In genomic region chr15:78299302-78300102, GRCh38 we compare ENCODE assay signal across 8 cellular contexts. TPM values are rescaled to one million over a fixed set of nuclear protein-coding genes. Genes with fewer than 3 reads are reported as not detected.
DNase-seq lines count a peak whose midpoint lies in the region; ATAC-seq, FAIRE-seq and TF ChIP-seq lines count a peak whose summit lies in the region.

TSS of gene SKIC8 (minus strand) at chr15:78299609. CDS start at chr15:78295686, 3,923 bp downstream.

- H3K9ac ChIP-seq in HepG2 (ENCODE audit: insufficient read depth, low read depth, low read length), result peak within 1 kb of the TSS; percentile 83

- H3K4me1 Mint-ChIP-seq in CD14-positive monocyte, result peaks cover 44% of the 10 kb centered on the region
- H3K4me1 Mint-ChIP-seq in dendritic cell treated with granulocyte-macrophage colony-stimulating factor and Interleukin-4, amounts not matched to agents 40 ng/mL and 50 ng/mL, for 4 days (ENCODE audit: low read depth), result peaks cover 35% of the 10 kb centered on the region

- no peaks in the 10 kb centered on the region; a peak in 1 of 5 replicates for H3K27me3 ChIP-seq in HepG2 (ENCODE audit: control insufficient read depth in 1 of 2, insufficient read depth in 2 of 2, low read length in 2 of 2)

- H3K27ac Mint-ChIP-seq in CD14-positive monocyte, result peak within 1 kb of the TSS; percentile 94 to 97 (median 96)
- peak within 1 kb of the TSS; percentile 89 for H3K27ac Mint-ChIP-seq in dendritic cell treated with granulocyte-macrophage colony-stimulating factor and Interleukin-4, amounts not matched to agents 40 ng/mL and 50 ng/mL, for 4 days

- no peaks in the 10 kb centered on the region for H4K20me1 ChIP-seq in HepG2 (ENCODE audit: insufficient read depth, low read length)

- H3K4me2 ChIP-seq in HepG2 (ENCODE audit: low read depth, low read length), result peak within 1 kb of the TSS; percentile 89

- TF ChIP-seq RAD21 in HepG2 (CRISPR knock-in tag; IDR thresholded peaks at IDR 0.05), result 0 out of 2 replicates have a peak, but pooled peaks have one; percentile 24

- peaks cover 0 to 2% (median 0%) of the 10 kb centered on the region in 3 donors for H3K27me3 Mint-ChIP-seq in CD14-positive monocyte (ENCODE audit: low read depth in 3 of 3)
- H3K27me3 Mint-ChIP-seq in dendritic cell treated with granulocyte-macrophage colony-stimulating factor and Interleukin-4, amounts not matched to agents 40 ng/mL and 50 ng/mL, for 4 days, result no peaks in the 10 kb centered on the region

- peak within 1 kb of the TSS; percentile 61 for H3K27ac ChIP-seq in HepG2 (ENCODE audit: extremely low read length, insufficient read depth, low read length)

- peaks cover 63% of the 10 kb centered on the region for H3K4me1 ChIP-seq in HepG2 (ENCODE audit: insufficient read depth, low read length)

- peak; percentile 93 to 95 for TF ChIP-seq POLR2A in HepG2 (IDR thresholded peaks at IDR 0.05; ENCODE audit: insufficient read depth in 1 of 2, low read depth in 2 of 2, low read length in 2 of 2)

- peak within 1 kb of the TSS; percentile 55 for H2AFZ ChIP-seq in HepG2 (ENCODE audit: low read length)

- H3K4me3 Mint-ChIP-seq in CD14-positive monocyte, result peak within 1 kb of the TSS; percentile 94 to 98
- H3K4me3 Mint-ChIP-seq in dendritic cell treated with granulocyte-macrophage colony-stimulating factor and Interleukin-4, amounts not matched to agents 40 ng/mL and 50 ng/mL, for 4 days, result peak within 1 kb of the TSS; percentile 89

- H3K36me3 ChIP-seq in HepG2 (replicated peaks in 1 of 2; ENCODE audit: control insufficient read depth in 1 of 2, insufficient read depth in 2 of 2, low read length in 2 of 2), result peaks cover 0 to 4% of the 10 kb centered on the region in 2 experiments; a peak in 2 of 5 replicates

- H3K4me3 ChIP-seq in HepG2 (replicated peaks in 1 of 3; ENCODE audit: insufficient read depth in 1 of 3, low read depth in 2 of 3, low read length in 3 of 3), result peak within 1 kb of the TSS; percentile 78 to 95 (median 93)

- TF ChIP-seq EP300 in HepG2 (IDR thresholded peaks at IDR 0.05; ENCODE audit: low read depth in 2 of 2, low read length in 2 of 2) (0 out of 4 replicates have a peak, but pooled peaks have one; percentile 19 to 31), HepG2 (CRISPR knock-in tag; IDR thresholded peaks at IDR 0.05; ENCODE audit: borderline replicate concordance) (no peak)

- CTCF ChIA-PET in HepG2 (lab: Yijun Ruan, JAX; ENCODE audit: low intra/inter-chr PET ratio, low total read pairs), result no interaction called here

- no peaks in the 10 kb centered on the region for H3K9me3 ChIP-seq in HepG2 (ENCODE audit: low read length)

- WGBS in HepG2 (ENCODE audit: low lambda C conversion rate), result 1% methylated on average over 26 of the region's 49 CpGs

- peaks cover 9 to 10% of the 10 kb centered on the region in 2 donors for H3K36me3 Mint-ChIP-seq in CD14-positive monocyte
- peaks cover 22% of the 10 kb centered on the region for H3K36me3 Mint-ChIP-seq in dendritic cell treated with granulocyte-macrophage colony-stimulating factor and Interleukin-4, amounts not matched to agents 40 ng/mL and 50 ng/mL, for 4 days (ENCODE audit: low read depth)

- ATAC-seq in GM19372 (IDR thresholded peaks at IDR 0.05; ENCODE audit: low read depth, unreplicated experiment) (peak; percentile 80), HG03558 (IDR thresholded peaks at IDR 0.05; ENCODE audit: extremely low read depth, unreplicated experiment) (peak; percentile 62), HepG2 (peak; percentile 91)

- peaks cover 0 to 5% (median 0%) of the 10 kb centered on the region in 7 donors for H3K9me3 Mint-ChIP-seq in CD14-positive monocyte
- H3K9me3 Mint-ChIP-seq in dendritic cell treated with granulocyte-macrophage colony-stimulating factor and Interleukin-4, amounts not matched to agents 40 ng/mL and 50 ng/mL, for 4 days, result no peaks in the 10 kb centered on the region

- intact Hi-C loops in CD14-positive monocyte (cut with micrococcal nuclease), result loop anchor here (5.0 to 10.0 kb wide), 3 partner anchors 138 to 575 kb away; partner anchors contain the start of genes IREB2 (in 2 of the 2), MORF4L1 (in 1 of the 2) and PSMA4 (in 1 of the 2)
- intact Hi-C loops in dendritic cell treated with granulocyte-macrophage colony-stimulating factor and Interleukin-4, amounts not matched to agents 40 ng/mL and 50 ng/mL, for 4 days (cut with micrococcal nuclease), result no loop called here
- intact Hi-C loops in HepG2 (cut with micrococcal nuclease; ENCODE audit: unreplicated experiment), result loop anchor here (10.0 kb wide), 2 partner anchors 75 to 265 kb away; partner anchors contain the start of gene CHRNA5

- H3K79me2 ChIP-seq in HepG2 (ENCODE audit: insufficient read depth, low read length), result peaks cover 31% of the 10 kb centered on the region

- TF ChIP-seq CTCF in CD14-positive monocyte (IDR thresholded peaks at IDR 0.05), result no peak
- TF ChIP-seq CTCF in HepG2 (CRISPR knock-in tag; IDR thresholded peaks at IDR 0.05), result no peak

- TSS peak; percentile 92 for BruUV-seq in HepG2 (replicated peaks; lab: Mats Ljungman, UMichigan)

- peak; percentile 52 for FAIRE-seq in HepG2 (lab: Jason Lieb, UNC)

- DNase-seq in CD14-positive monocyte (ENCODE audit: low spot score), result peak; percentile 83
- DNase-seq in NCI-H69 (lab: John Stamatoyannopoulos, UW), result peak; percentile 94
- DNase-seq in activated CD4-positive, alpha-beta T cell treated with anti-CD3 and anti-CD28 coated beads, Interleukin-2, amount 50 U/mL, for 1 hour, result peak; percentile 86
- DNase-seq in HepG2 (ENCODE audit: low spot score), result peak; percentile 92
- DNase-seq in stimulated activated CD4-positive, alpha-beta T cell treated with anti-CD3 and anti-CD28 coated beads, Interleukin-2, amount 100 ng/mL, for 48 hours, result peak; percentile 87 to 89

- POLR2A ChIA-PET in HepG2 (lab: Yijun Ruan, JAX), result interaction anchor here (0.6 to 2.2 kb wide), 23 partner anchors 9 to 288 kb away, joined by 3 to 54 read pairs (median 4); partner anchors contain the start of genes HYKK, IDH3A, IREB2 and PSMA4

- in situ Hi-C loops in HepG2 (cut with HindIII; ENCODE audit: extremely low pct_ligation_motif_present, low pct_unique_long_range_greater_than_20kb), result loop anchor here (10.0 kb wide), 2 partner anchors 185 to 415 kb away; no protein-coding TSS in a partner anchor

TF ChIP-seq in HepG2, 621 proteins besides CTCF, POLR2A, EP300 and RAD21 (continues in another document):
- TF ChIP-seq ZNF839 (CRISPR knock-in tag; IDR thresholded peaks at IDR 0.05; ENCODE audit: borderline replicate concordance) (peak; percentile 87; the same call in 1 of the 2 replicates), ZNF282 (IDR thresholded peaks at IDR 0.05; ENCODE audit: partially characterized antibody) (no peak), CENPBD1 (CRISPR knock-in tag; IDR thresholded peaks at IDR 0.05; ENCODE audit: borderline replicate concordance, low read depth) (no peak), ZNF563 (CRISPR knock-in tag; IDR thresholded peaks at IDR 0.05) (0 out of 2 replicates have a peak, but pooled peaks have one; percentile 56), RXRB (CRISPR knock-in tag; IDR thresholded peaks at IDR 0.05; ENCODE audit: borderline replicate concordance) (peak; percentile 49; the same call in 1 of the 2 replicates), ELF1 (CRISPR knock-in tag; IDR thresholded peaks at IDR 0.05) (peak; percentile 76), SNAPC2 (CRISPR knock-in tag; IDR thresholded peaks at IDR 0.05) (0 out of 2 replicates have a peak, but pooled peaks have one; percentile 34), GTF3A (CRISPR knock-in tag; conservative IDR thresholded peaks at IDR 0.05) (0 out of 2 replicates have a peak, but pooled peaks have one; percentile 66), KDM5A (IDR thresholded peaks at IDR 0.05; ENCODE audit: borderline replicate concordance, low read length) (peak; percentile 97), CERS6 (CRISPR knock-in tag; IDR thresholded peaks at IDR 0.05) (no peak), NCOA1 (CRISPR knock-in tag; IDR thresholded peaks at IDR 0.05) (no peak)

RNA-seq across cellular contexts. Expression of gene SKIC8, which starts in this region (rescaled TPM):
- polyA plus RNA-seq in CD14-positive monocyte, result 100 to 1,000 TPM in 1 of 2 donors, 10 to 100 TPM in 1; 88.0 to 123 TPM
- 69.5 and 98.2 TPM in 2 replicates for total RNA-seq in HepG2 (2016; rRNA removed; fragmentation: Illumina TruSeq; extraction: Trizol)
- total RNA-seq in HepG2 (2016; cell fraction: cytosol; rRNA removed; fragmentation: Illumina TruSeq; extraction: Trizol; ENCODE audit: low read depth), result 25.7 and 28.8 TPM in 2 replicates
- total RNA-seq in HepG2 (2016; cell fraction: insoluble cytoplasmic fraction; rRNA removed; fragmentation: Illumina TruSeq; extraction: Trizol), result 75.6 and 98.4 TPM in 2 replicates
- total RNA-seq in HepG2 (2016; cell fraction: membrane; rRNA removed; fragmentation: Illumina TruSeq; extraction: Trizol), result 27.4 and 33.5 TPM in 2 replicates
- total RNA-seq in HepG2 (2016; cell fraction: nucleus; rRNA removed; fragmentation: Illumina TruSeq; extraction: Trizol), result 34.6 and 44.7 TPM in 2 replicates
- polyA plus RNA-seq in HepG2 (2011; rRNA removed), result 56.5 and 70.6 TPM in 2 replicates
- polyA plus RNA-seq in HepG2 (2011; cell fraction: cytosol; rRNA removed), result 63.7 and 75.5 TPM in 2 replicates
- 27.4 and 33.7 TPM in 2 replicates for polyA plus RNA-seq in HepG2 (2011; cell fraction: nucleus; rRNA removed)
- 36.6 and 44.0 TPM in 2 replicates for polyA plus RNA-seq in HepG2 (2012)
- polyA plus RNA-seq in HepG2 (2016; cell fraction: cytosol; fragmentation: Illumina TruSeq; extraction: Trizol; ENCODE audit: low read depth), result 15.0 and 18.2 TPM in 2 replicates
- polyA plus RNA-seq in HepG2 (2016; cell fraction: insoluble cytoplasmic fraction; fragmentation: Illumina TruSeq; extraction: Trizol; ENCODE audit: low read depth), result 80.6 and 87.2 TPM in 2 replicates
- polyA plus RNA-seq in HepG2 (2016; cell fraction: membrane; fragmentation: Illumina TruSeq; extraction: Trizol; ENCODE audit: low read depth), result 19.8 and 20.6 TPM in 2 replicates
- 53.4 and 56.4 TPM in 2 replicates for polyA plus RNA-seq in HepG2 (2016; cell fraction: nucleus; fragmentation: Illumina TruSeq; extraction: Trizol; ENCODE audit: insufficient read depth, low read depth)
- polyA minus RNA-seq in HepG2 (2011; rRNA and poly(A)+ RNA removed; ENCODE audit: low replicate concordance), result 48.3 and 106 TPM in 2 replicates
- 24.9 and 26.1 TPM in 2 replicates for polyA minus RNA-seq in HepG2 (2011; cell fraction: cytosol; rRNA and poly(A)+ RNA removed)
- 28.3 and 36.9 TPM in 2 replicates for polyA minus RNA-seq in HepG2 (2011; cell fraction: nucleus; rRNA and poly(A)+ RNA removed)

Comparison
In these comparisons a context has a peak if more than half of its experiments do, and no peak if none do; other contexts are left out.
1. Peak in every context shown above with its lines: DNase-seq, ATAC-seq, H3K4me3 ChIP-seq and H3K27ac ChIP-seq.